In genomic region chr2:133417410-133417809, GRCh38 we compare ENCODE assay signal across 21 cellular contexts.
"Had no signal": no experiment of that assay in that cellular context is flagged by ENCODE, and none has a peak within 500 bp of the region (broad histone marks: within the 10 kb centered on the region; RNA-seq: fewer than 3 reads in every experiment).

No MANE protein-coding gene starts in this region.

- H3K4me3 ChIP-seq: sigmoid colon, upper lobe of right lung had no signal

- H3K27ac ChIP-seq: epithelial cell of prostate, parathyroid adenoma, sigmoid colon, upper lobe of right lung had no signal

- DNase-seq: activated B cell treated with CpG ODN at 0.5 μM for 24 hours; activated CD4-positive, alpha-beta memory T cell treated with anti-CD3 and anti-CD28 coated beads for 36 hours; activated CD4-positive, alpha-beta T cell treated with anti-CD3 and anti-CD28 coated beads for 4 hours; activated naive CD8-positive, alpha-beta T cell treated with anti-CD3 and anti-CD28 coated beads for 36 hours; activated T-cell treated with anti-CD3 and anti-CD28 coated beads for 4 hours; amniotic stem cell; caudate nucleus; foreskin fibroblast; hypothalamus; mammary epithelial cell; naive B cell; sigmoid colon; stimulated activated naive B cell treated with anti-CD40 and anti-IgM and Interleukin-4, amounts not matched to agents 10 μg/mL and 1 μg/mL and 100 μg/mL, for 72 hours; T-helper 1 cell; T-helper 9 cell; upper lobe of right lung had no signal

- H3K9ac ChIP-seq: parathyroid adenoma had no signal

- H3K27me3 Mint-ChIP-seq: activated B cell treated with CpG ODN at 0.5 μM for 24 hours; activated CD4-positive, alpha-beta memory T cell treated with anti-CD3 and anti-CD28 coated beads for 36 hours; activated naive CD8-positive, alpha-beta T cell treated with anti-CD3 and anti-CD28 coated beads for 36 hours had no signal

- FAIRE-seq: keratinocyte had no signal

- ATAC-seq: left lobe of liver; stimulated activated naive B cell treated with anti-CD40 and anti-IgM and Interleukin-4, amounts not matched to agents 10 μg/mL and 1 μg/mL and 100 μg/mL, for 72 hours; upper lobe of right lung had no signal

- H3K9me3 ChIP-seq: sigmoid colon, upper lobe of right lung had no signal

- H3K4me1 ChIP-seq: parathyroid adenoma, sigmoid colon, upper lobe of right lung had no signal

- H3K27ac Mint-ChIP-seq: activated B cell treated with CpG ODN at 0.5 μM for 24 hours; activated CD4-positive, alpha-beta memory T cell treated with anti-CD3 and anti-CD28 coated beads for 36 hours; activated naive CD8-positive, alpha-beta T cell treated with anti-CD3 and anti-CD28 coated beads for 36 hours; activated T-helper 1 cell treated with anti-CD3 and anti-CD28 coated beads, Interleukin-12 subunit alpha, Interleukin-12 subunit beta, Interleukin-2, Interleukin-4 antibody, amounts not matched to agents 30 ng/mL and 10 ng/mL and 1 ng/mL, durations not matched to agents 14 hours and 24 hours and 36 hours; stimulated activated naive B cell treated with anti-CD40 and anti-IgM and Interleukin-4, amounts not matched to agents 10 μg/mL and 1 μg/mL and 100 μg/mL, for 72 hours had no signal

- H2AFZ ChIP-seq: parathyroid adenoma had no signal

- H3K27me3 ChIP-seq: sigmoid colon, upper lobe of right lung had no signal

- H3K79me2 ChIP-seq: parathyroid adenoma had no signal

- H3K36me3 ChIP-seq: sigmoid colon, upper lobe of right lung had no signal

- H3K4me1 Mint-ChIP-seq: activated B cell treated with CpG ODN at 0.5 μM for 24 hours; activated naive CD8-positive, alpha-beta T cell treated with anti-CD3 and anti-CD28 coated beads for 36 hours; naive B cell; stimulated activated naive B cell treated with anti-CD40 and anti-IgM and Interleukin-4, amounts not matched to agents 10 μg/mL and 1 μg/mL and 100 μg/mL, for 72 hours had no signal

- H3K4me3 Mint-ChIP-seq: activated B cell treated with CpG ODN at 0.5 μM for 24 hours; activated CD4-positive, alpha-beta memory T cell treated with anti-CD3 and anti-CD28 coated beads for 36 hours; activated naive CD8-positive, alpha-beta T cell treated with anti-CD3 and anti-CD28 coated beads for 36 hours; activated T-helper 1 cell treated with anti-CD3 and anti-CD28 coated beads, Interleukin-12 subunit alpha, Interleukin-12 subunit beta, Interleukin-2, Interleukin-4 antibody, amounts not matched to agents 30 ng/mL and 10 ng/mL and 1 ng/mL, durations not matched to agents 14 hours and 24 hours and 36 hours; naive B cell; stimulated activated naive B cell treated with anti-CD40 and anti-IgM and Interleukin-4, amounts not matched to agents 10 μg/mL and 1 μg/mL and 100 μg/mL, for 72 hours had no signal

- H3K9me3 Mint-ChIP-seq: activated B cell treated with CpG ODN at 0.5 μM for 24 hours; activated CD4-positive, alpha-beta memory T cell treated with anti-CD3 and anti-CD28 coated beads for 36 hours; activated naive CD8-positive, alpha-beta T cell treated with anti-CD3 and anti-CD28 coated beads for 36 hours; activated T-helper 1 cell treated with anti-CD3 and anti-CD28 coated beads, Interleukin-12 subunit alpha, Interleukin-12 subunit beta, Interleukin-2, Interleukin-4 antibody, amounts not matched to agents 30 ng/mL and 10 ng/mL and 1 ng/mL, durations not matched to agents 14 hours and 24 hours and 36 hours; naive B cell had no signal

- H3K36me3 Mint-ChIP-seq: activated CD4-positive, alpha-beta memory T cell treated with anti-CD3 and anti-CD28 coated beads for 36 hours; activated naive CD8-positive, alpha-beta T cell treated with anti-CD3 and anti-CD28 coated beads for 36 hours; naive B cell; stimulated activated naive B cell treated with anti-CD40 and anti-IgM and Interleukin-4, amounts not matched to agents 10 μg/mL and 1 μg/mL and 100 μg/mL, for 72 hours had no signal
